17 cellular contexts compared by ENCODE assay signal in genomic region chr5:179209359-179210150, GRCh38.
DNase-seq lines count a peak whose midpoint lies in the region; ATAC-seq and TF ChIP-seq lines count a peak whose summit lies in the region.
"Had no signal": no experiment of that assay in that cellular context is flagged by ENCODE, and none has a peak within 500 bp of the region (broad histone marks: within the 10 kb centered on the region; RNA-seq: fewer than 3 reads in every experiment).

No MANE protein-coding gene starts in this region.

- H3K4me1 ChIP-seq in vagina, result peaks cover 21% of the 10 kb centered on the region
- H3K4me1 ChIP-seq: foreskin keratinocyte, upper lobe of right lung had no signal

- no peak for TF ChIP-seq POLR2A in vagina (IDR thresholded peaks at IDR 0.05)

- H3K9me3 ChIP-seq in vagina, result no peaks in the 10 kb centered on the region
- H3K9me3 ChIP-seq: BLaER1, upper lobe of right lung had no signal

- intact Hi-C loops in vagina (cut with DNase I), result no loop called here

- TF ChIP-seq CTCF in vagina (IDR thresholded peaks at IDR 0.05), result no peak

- no peaks in the 10 kb centered on the region for H3K27me3 ChIP-seq in vagina
- H3K27me3 ChIP-seq: BLaER1, foreskin keratinocyte, upper lobe of right lung had no signal

- H3K4me3 ChIP-seq in vagina, result no peak overlapping the region
- H3K4me3 ChIP-seq: BLaER1, upper lobe of right lung had no signal

- H3K27ac ChIP-seq in vagina, result no peak overlapping the region
- H3K27ac ChIP-seq: BLaER1, foreskin keratinocyte, upper lobe of right lung had no signal

- ATAC-seq in HG03097 (IDR thresholded peaks at IDR 0.05; ENCODE audit: low FRiP score, unreplicated experiment), result no peak
- ATAC-seq: foreskin keratinocyte; SK-N-SH treated with all-trans-retinoic acid at 6 μM for 48 hours; stimulated activated effector memory CD8-positive, alpha-beta T cell treated with anti-CD3 and anti-CD28 coated beads, Interleukin-12 subunit alpha, Interleukin-12 subunit beta, amount 100 ng/mL, for 72 hours had no signal

- no peaks in the 10 kb centered on the region for H3K36me3 ChIP-seq in vagina
- H3K36me3 ChIP-seq: BLaER1, upper lobe of right lung had no signal

- peak; percentile 74 for DNase-seq in AG08395 (ENCODE audit: low spot score)
- DNase-seq in HCEC 1CT, result peak; percentile 19
- peak; percentile 57 for DNase-seq in amniotic epithelial cell (ENCODE audit: low read depth)
- DNase-seq in iris pigment epithelial cell (ENCODE audit: low read depth), result peak; percentile 27
- no peak for DNase-seq in vagina (ENCODE audit: extremely low spot score in 2 of 2)
- DNase-seq in NCI-H2029 (lab: John Stamatoyannopoulos, UW), result no peak
- no peak for DNase-seq in NCI-H1436 treated with DMSO at 0.1 percent for 48 hours (lab: John Stamatoyannopoulos, UW)
- DNase-seq: DMS79 treated with DMSO at 0.1 percent for 48 hours; foreskin keratinocyte; immature natural killer cell; NCI-H2171 treated with DMSO at 0.1 percent for 48 hours; stimulated activated CD4-positive, alpha-beta T cell treated with anti-CD3 and anti-CD28 coated beads, Interleukin-2, amount 100 ng/mL, for 48 hours; upper lobe of right lung had no signal

Comparison
In these comparisons a context has a peak if more than half of its experiments do, and no peak if none do; other contexts are left out.
1. DNase-seq: peak in AG08395 (single experiment), HCEC 1CT (single experiment), amniotic epithelial cell (single experiment) and iris pigment epithelial cell (single experiment); none in vagina (0 of 2), NCI-H2029 (single experiment) and NCI-H1436 treated with DMSO at 0.1 percent for 48 hours (single experiment).